In the genomic region with DNA sequence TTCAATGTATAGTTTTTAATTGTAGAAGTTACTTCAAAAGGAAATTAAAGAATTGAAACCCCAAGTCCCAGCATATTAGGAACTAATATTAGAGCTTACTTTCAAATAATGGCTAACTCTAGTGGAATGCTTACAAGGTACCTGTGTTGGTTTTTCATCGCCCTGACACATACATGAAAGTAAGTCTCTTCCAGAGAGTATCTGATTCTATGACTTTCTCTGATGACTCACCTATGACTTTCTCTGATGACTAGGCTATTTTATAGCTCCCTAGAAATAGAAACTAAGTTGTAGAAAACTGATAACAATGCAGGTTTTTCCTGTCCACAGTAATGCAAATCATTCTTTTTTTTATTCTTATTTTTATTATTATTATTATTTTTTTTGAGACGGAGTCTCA, we compare ENCODE assay signal across 9 cellular contexts. TPM values are rescaled to one million over a fixed set of nuclear protein-coding genes. Genes with fewer than 3 reads are reported as not detected.
DNase-seq lines count a peak whose midpoint lies in the region; ATAC-seq lines count a peak whose summit lies in the region.
"Had no signal": no experiment of that assay in that cellular context is flagged by ENCODE, and none has a peak within 500 bp of the region (broad histone marks: within the 10 kb centered on the region; RNA-seq: fewer than 3 reads in every experiment).

No MANE protein-coding gene starts in this region.

- H3K27ac Mint-ChIP-seq in activated T-cell treated with anti-CD3 and anti-CD28 coated beads, Interleukin-2, amount 50 U/mL, for 72 hours: peak overlapping the region; percentile 65
- H3K27ac Mint-ChIP-seq in activated naive CD8-positive, alpha-beta T cell treated with anti-CD3 and anti-CD28 coated beads, Interleukin-2, amount 10 ng/mL, durations not matched to agents 7 days and 5 days: peak overlapping the region; percentile 7
- H3K27ac Mint-ChIP-seq in stimulated activated memory B cell treated with anti-CD40 and anti-IgM and Interleukin-4, amounts not matched to agents 10 μg/mL and 1 μg/mL and 100 μg/mL, for 72 hours: peak overlapping the region; percentile 10
- H3K27ac Mint-ChIP-seq in naive thymus-derived CD8-positive, alpha-beta T cell: peak overlapping the region in 1 of 10 donors; percentile 40

- POLR2A ChIA-PET in activated naive CD8-positive, alpha-beta T cell treated with anti-CD3 and anti-CD28 coated beads, Interleukin-2, amount 10 ng/mL, durations not matched to agents 7 days and 5 days (lab: Charles Lee): no interaction called here
- POLR2A ChIA-PET in naive thymus-derived CD8-positive, alpha-beta T cell (lab: Charles Lee): interaction anchor here (0.8 kb wide), 1 partner anchor 48 kb away, joined by 4 read pairs; no protein-coding TSS in a partner anchor

- H3K27me3 Mint-ChIP-seq in activated T-cell treated with anti-CD3 and anti-CD28 coated beads, Interleukin-2, amount 50 U/mL, for 72 hours (ENCODE audit: low read depth): no peaks in the 10 kb centered on the region
- no peaks in the 10 kb centered on the region for H3K27me3 Mint-ChIP-seq in activated naive CD8-positive, alpha-beta T cell treated with anti-CD3 and anti-CD28 coated beads, Interleukin-2, amount 10 ng/mL, durations not matched to agents 7 days and 5 days
- no peaks in the 10 kb centered on the region for H3K27me3 Mint-ChIP-seq in stimulated activated memory B cell treated with anti-CD40 and anti-IgM and Interleukin-4, amounts not matched to agents 10 μg/mL and 1 μg/mL and 100 μg/mL, for 72 hours
- no peaks in the 10 kb centered on the region for H3K27me3 Mint-ChIP-seq in naive thymus-derived CD8-positive, alpha-beta T cell

- DNase-seq in activated T-cell treated with anti-CD3 and anti-CD28 coated beads, Interleukin-2, amount 50 U/mL, for 72 hours: no peak
- DNase-seq in activated T-cell treated with anti-CD3 and anti-CD28 coated beads, Interleukin-2, amount 50 U/mL, for 48 hours: no peak
- DNase-seq in activated naive CD8-positive, alpha-beta T cell treated with anti-CD3 and anti-CD28 coated beads, Interleukin-2, amount 10 ng/mL, durations not matched to agents 7 days and 5 days: no peak
- DNase-seq in ureter (ENCODE audit: low spot score) (no peak), T-helper 9 cell (no peak)
- DNase-seq in naive thymus-derived CD8-positive, alpha-beta T cell: no peak
- DNase-seq: DND-41 had no signal

- no peak overlapping the region for H3K4me3 Mint-ChIP-seq in activated T-cell treated with anti-CD3 and anti-CD28 coated beads, Interleukin-2, amount 50 U/mL, for 72 hours
- H3K4me3 Mint-ChIP-seq in activated naive CD8-positive, alpha-beta T cell treated with anti-CD3 and anti-CD28 coated beads, Interleukin-2, amount 10 ng/mL, durations not matched to agents 7 days and 5 days: no peak overlapping the region
- H3K4me3 Mint-ChIP-seq in stimulated activated memory B cell treated with anti-CD40 and anti-IgM and Interleukin-4, amounts not matched to agents 10 μg/mL and 1 μg/mL and 100 μg/mL, for 72 hours: no peak overlapping the region
- H3K4me3 Mint-ChIP-seq in naive thymus-derived CD8-positive, alpha-beta T cell: no peak overlapping the region

- peak; percentile 98 to 99 for ATAC-seq in activated T-cell treated with anti-CD3 and anti-CD28 coated beads, Interleukin-2, amount 50 U/mL, for 72 hours (replicated peaks in 1 of 2)
- ATAC-seq in HG03139 (IDR thresholded peaks at IDR 0.05; ENCODE audit: unreplicated experiment): peak; percentile 56
- peak; percentile 56 for ATAC-seq in activated naive CD8-positive, alpha-beta T cell treated with anti-CD3 and anti-CD28 coated beads, Interleukin-2, amount 10 ng/mL, durations not matched to agents 7 days and 5 days (ENCODE audit: low read depth)
- peak; percentile 45 for ATAC-seq in stimulated activated memory B cell treated with anti-CD40 and anti-IgM and Interleukin-4, amounts not matched to agents 10 μg/mL and 1 μg/mL and 100 μg/mL, for 72 hours
- ATAC-seq in naive thymus-derived CD8-positive, alpha-beta T cell: no peak

- peaks cover 12 to 16% of the 10 kb centered on the region in 2 donors for H3K36me3 Mint-ChIP-seq in activated T-cell treated with anti-CD3 and anti-CD28 coated beads, Interleukin-2, amount 50 U/mL, for 72 hours (ENCODE audit: insufficient read depth in 2 of 2)
- peaks cover 27% of the 10 kb centered on the region for H3K36me3 Mint-ChIP-seq in activated naive CD8-positive, alpha-beta T cell treated with anti-CD3 and anti-CD28 coated beads, Interleukin-2, amount 10 ng/mL, durations not matched to agents 7 days and 5 days
- H3K36me3 Mint-ChIP-seq in stimulated activated memory B cell treated with anti-CD40 and anti-IgM and Interleukin-4, amounts not matched to agents 10 μg/mL and 1 μg/mL and 100 μg/mL, for 72 hours: no peaks in the 10 kb centered on the region
- peaks cover 0 to 11% (median 5%) of the 10 kb centered on the region in 3 donors for H3K36me3 Mint-ChIP-seq in naive thymus-derived CD8-positive, alpha-beta T cell

- peaks cover 6 to 10% of the 10 kb centered on the region in 2 donors for H3K9me3 Mint-ChIP-seq in activated T-cell treated with anti-CD3 and anti-CD28 coated beads, Interleukin-2, amount 50 U/mL, for 72 hours
- peaks cover 13% of the 10 kb centered on the region for H3K9me3 Mint-ChIP-seq in activated naive CD8-positive, alpha-beta T cell treated with anti-CD3 and anti-CD28 coated beads, Interleukin-2, amount 10 ng/mL, durations not matched to agents 7 days and 5 days
- H3K9me3 Mint-ChIP-seq in stimulated activated memory B cell treated with anti-CD40 and anti-IgM and Interleukin-4, amounts not matched to agents 10 μg/mL and 1 μg/mL and 100 μg/mL, for 72 hours: peaks cover 3% of the 10 kb centered on the region
- H3K9me3 Mint-ChIP-seq in naive thymus-derived CD8-positive, alpha-beta T cell: peaks cover 0 to 28% (median 7%) of the 10 kb centered on the region in 9 donors

- H3K4me1 Mint-ChIP-seq in activated T-cell treated with anti-CD3 and anti-CD28 coated beads, Interleukin-2, amount 50 U/mL, for 72 hours (ENCODE audit: low read depth): peaks cover 37% of the 10 kb centered on the region
- H3K4me1 Mint-ChIP-seq in activated naive CD8-positive, alpha-beta T cell treated with anti-CD3 and anti-CD28 coated beads, Interleukin-2, amount 10 ng/mL, durations not matched to agents 7 days and 5 days: peaks cover 40% of the 10 kb centered on the region
- H3K4me1 Mint-ChIP-seq in stimulated activated memory B cell treated with anti-CD40 and anti-IgM and Interleukin-4, amounts not matched to agents 10 μg/mL and 1 μg/mL and 100 μg/mL, for 72 hours: peaks cover 49% of the 10 kb centered on the region
- peaks cover 18 to 49% (median 44%) of the 10 kb centered on the region in 4 donors for H3K4me1 Mint-ChIP-seq in naive thymus-derived CD8-positive, alpha-beta T cell

RNA-seq across cellular contexts. Expression of a gene that starts 33.6 kb away (rescaled TPM):
- total RNA-seq in activated T-cell treated with anti-CD3 and anti-CD28 coated beads, Interleukin-2, amount 50 U/mL, for 72 hours: not detected
- not detected for total RNA-seq in activated naive CD8-positive, alpha-beta T cell treated with anti-CD3 and anti-CD28 coated beads, Interleukin-2, amount 10 ng/mL, durations not matched to agents 7 days and 5 days
- 226 TPM for total RNA-seq in ureter
- not detected for total RNA-seq in naive thymus-derived CD8-positive, alpha-beta T cell
- not detected for polyA plus RNA-seq in naive thymus-derived CD8-positive, alpha-beta T cell

Comparison
In these comparisons a context has a peak if more than half of its experiments do, and no peak if none do; other contexts are left out.
1. ATAC-seq: peak in activated T-cell treated with anti-CD3 and anti-CD28 coated beads, Interleukin-2, amount 50 U/mL, for 72 hours (2 of 2), HG03139 (single experiment), activated naive CD8-positive, alpha-beta T cell treated with anti-CD3 and anti-CD28 coated beads, Interleukin-2, amount 10 ng/mL, durations not matched to agents 7 days and 5 days (single experiment) and stimulated activated memory B cell treated with anti-CD40 and anti-IgM and Interleukin-4, amounts not matched to agents 10 μg/mL and 1 μg/mL and 100 μg/mL, for 72 hours (single experiment); none in naive thymus-derived CD8-positive, alpha-beta T cell (0 of 2).
2. RNA of a gene that starts 33.6 kb away (total RNA-seq): 226 TPM in ureter (single experiment); not detected in activated naive CD8-positive, alpha-beta T cell treated with anti-CD3 and anti-CD28 coated beads, Interleukin-2, amount 10 ng/mL, durations not matched to agents 7 days and 5 days, not detected in naive thymus-derived CD8-positive, alpha-beta T cell and not detected in activated T-cell treated with anti-CD3 and anti-CD28 coated beads, Interleukin-2, amount 50 U/mL, for 72 hours; every median in the first group is over 100 times any median in the second.